In the genomic region with DNA sequence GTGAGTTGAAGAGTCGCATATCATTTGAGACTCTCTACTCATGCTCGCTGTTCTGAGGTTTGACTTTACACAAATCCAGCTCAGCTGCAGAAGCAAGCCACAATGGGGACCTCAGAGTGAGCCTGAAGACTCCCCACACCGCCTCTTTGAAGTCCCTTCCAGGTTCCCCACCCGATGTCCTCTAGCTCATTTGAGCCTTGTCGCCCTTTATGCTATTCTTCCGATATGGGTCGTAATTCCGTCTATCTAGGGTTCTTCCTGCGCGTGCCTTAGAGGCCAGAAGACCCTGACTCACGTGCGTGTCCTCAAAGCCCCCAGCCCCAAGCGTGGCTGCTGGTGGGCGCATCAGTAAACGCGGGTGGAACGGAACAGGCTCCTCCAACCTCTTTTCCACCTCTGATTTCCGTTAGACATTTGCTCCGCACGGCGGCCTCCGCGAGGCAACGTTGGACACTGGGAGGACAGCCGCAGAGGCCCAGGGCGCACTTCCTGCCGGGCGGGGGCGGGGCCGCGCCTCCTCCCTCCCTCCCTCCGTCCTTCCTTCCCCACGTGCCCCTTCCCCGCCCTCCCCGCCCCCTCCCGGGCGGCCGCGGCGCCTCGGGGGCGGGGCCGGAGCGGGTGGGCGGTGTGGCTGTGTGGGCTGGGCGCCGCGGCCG, we compare ENCODE assay signal across 1 cellular context.
TF ChIP-seq lines count a peak whose summit lies in the region.

A gene with protein sequence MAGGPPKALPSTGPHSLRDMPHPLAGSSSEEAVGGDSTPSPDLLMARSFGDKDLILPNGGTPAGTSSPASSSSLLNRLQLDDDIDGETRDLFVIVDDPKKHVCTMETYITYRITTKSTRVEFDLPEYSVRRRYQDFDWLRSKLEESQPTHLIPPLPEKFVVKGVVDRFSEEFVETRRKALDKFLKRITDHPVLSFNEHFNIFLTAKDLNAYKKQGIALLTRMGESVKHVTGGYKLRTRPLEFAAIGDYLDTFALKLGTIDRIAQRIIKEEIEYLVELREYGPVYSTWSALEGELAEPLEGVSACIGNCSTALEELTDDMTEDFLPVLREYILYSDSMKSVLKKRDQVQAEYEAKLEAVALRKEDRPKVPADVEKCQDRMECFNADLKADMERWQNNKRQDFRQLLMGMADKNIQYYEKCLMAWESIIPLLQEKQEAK (plus strand): TSS at position 650 of the 656 bp plus-strand sequence. CDS start 242 bp downstream, outside the sequence.

TF ChIP-seq in HepG2, 621 proteins besides CTCF, POLR2A, EP300 and RAD21 (continued from another document and continues in another):
- TF ChIP-seq, protein P1, sequence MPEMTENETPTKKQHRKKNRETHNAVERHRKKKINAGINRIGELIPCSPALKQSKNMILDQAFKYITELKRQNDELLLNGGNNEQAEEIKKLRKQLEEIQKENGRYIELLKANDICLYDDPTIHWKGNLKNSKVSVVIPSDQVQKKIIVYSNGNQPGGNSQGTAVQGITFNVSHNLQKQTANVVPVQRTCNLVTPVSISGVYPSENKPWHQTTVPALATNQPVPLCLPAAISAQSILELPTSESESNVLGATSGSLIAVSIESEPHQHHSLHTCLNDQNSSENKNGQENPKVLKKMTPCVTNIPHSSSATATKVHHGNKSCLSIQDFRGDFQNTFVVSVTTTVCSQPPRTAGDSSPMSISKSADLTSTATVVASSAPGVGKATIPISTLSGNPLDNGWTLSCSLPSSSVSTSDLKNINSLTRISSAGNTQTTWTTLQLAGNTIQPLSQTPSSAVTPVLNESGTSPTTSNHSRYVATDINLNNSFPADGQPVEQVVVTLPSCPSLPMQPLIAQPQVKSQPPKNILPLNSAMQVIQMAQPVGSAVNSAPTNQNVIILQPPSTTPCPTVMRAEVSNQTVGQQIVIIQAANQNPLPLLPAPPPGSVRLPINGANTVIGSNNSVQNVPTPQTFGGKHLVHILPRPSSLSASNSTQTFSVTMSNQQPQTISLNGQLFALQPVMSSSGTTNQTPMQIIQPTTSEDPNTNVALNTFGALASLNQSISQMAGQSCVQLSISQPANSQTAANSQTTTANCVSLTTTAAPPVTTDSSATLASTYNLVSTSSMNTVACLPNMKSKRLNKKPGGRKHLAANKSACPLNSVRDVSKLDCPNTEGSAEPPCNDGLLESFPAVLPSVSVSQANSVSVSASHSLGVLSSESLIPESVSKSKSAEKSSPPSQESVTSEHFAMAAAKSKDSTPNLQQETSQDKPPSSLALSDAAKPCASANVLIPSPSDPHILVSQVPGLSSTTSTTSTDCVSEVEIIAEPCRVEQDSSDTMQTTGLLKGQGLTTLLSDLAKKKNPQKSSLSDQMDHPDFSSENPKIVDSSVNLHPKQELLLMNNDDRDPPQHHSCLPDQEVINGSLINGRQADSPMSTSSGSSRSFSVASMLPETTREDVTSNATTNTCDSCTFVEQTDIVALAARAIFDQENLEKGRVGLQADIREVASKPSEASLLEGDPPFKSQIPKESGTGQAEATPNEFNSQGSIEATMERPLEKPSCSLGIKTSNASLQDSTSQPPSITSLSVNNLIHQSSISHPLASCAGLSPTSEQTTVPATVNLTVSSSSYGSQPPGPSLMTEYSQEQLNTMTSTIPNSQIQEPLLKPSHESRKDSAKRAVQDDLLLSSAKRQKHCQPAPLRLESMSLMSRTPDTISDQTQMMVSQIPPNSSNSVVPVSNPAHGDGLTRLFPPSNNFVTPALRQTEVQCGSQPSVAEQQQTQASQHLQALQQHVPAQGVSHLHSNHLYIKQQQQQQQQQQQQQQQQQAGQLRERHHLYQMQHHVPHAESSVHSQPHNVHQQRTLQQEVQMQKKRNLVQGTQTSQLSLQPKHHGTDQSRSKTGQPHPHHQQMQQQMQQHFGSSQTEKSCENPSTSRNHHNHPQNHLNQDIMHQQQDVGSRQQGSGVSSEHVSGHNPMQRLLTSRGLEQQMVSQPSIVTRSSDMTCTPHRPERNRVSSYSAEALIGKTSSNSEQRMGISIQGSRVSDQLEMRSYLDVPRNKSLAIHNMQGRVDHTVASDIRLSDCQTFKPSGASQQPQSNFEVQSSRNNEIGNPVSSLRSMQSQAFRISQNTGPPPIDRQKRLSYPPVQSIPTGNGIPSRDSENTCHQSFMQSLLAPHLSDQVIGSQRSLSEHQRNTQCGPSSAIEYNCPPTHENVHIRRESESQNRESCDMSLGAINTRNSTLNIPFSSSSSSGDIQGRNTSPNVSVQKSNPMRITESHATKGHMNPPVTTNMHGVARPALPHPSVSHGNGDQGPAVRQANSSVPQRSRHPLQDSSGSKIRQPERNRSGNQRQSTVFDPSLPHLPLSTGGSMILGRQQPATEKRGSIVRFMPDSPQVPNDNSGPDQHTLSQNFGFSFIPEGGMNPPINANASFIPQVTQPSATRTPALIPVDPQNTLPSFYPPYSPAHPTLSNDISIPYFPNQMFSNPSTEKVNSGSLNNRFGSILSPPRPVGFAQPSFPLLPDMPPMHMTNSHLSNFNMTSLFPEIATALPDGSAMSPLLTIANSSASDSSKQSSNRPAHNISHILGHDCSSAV (CRISPR knock-in tag; IDR thresholded peaks at IDR 0.05; ENCODE audit: borderline replicate concordance) = no peak
- TF ChIP-seq PPARG (CRISPR knock-in tag; conservative IDR thresholded peaks at IDR 0.05) = peak; percentile 39; the same call in 1 of the 2 replicates
- TF ChIP-seq ZNF337 (CRISPR knock-in tag; IDR thresholded peaks at IDR 0.05; ENCODE audit: borderline replicate concordance, low read depth) = no peak
- peak; percentile 76 for TF ChIP-seq NRL (CRISPR knock-in tag; IDR thresholded peaks at IDR 0.05; ENCODE audit: borderline replicate concordance)
- TF ChIP-seq SP4 (CRISPR knock-in tag; IDR thresholded peaks at IDR 0.05) = peak; percentile 84
- TF ChIP-seq ZSCAN30 (CRISPR knock-in tag; IDR thresholded peaks at IDR 0.05) = no peak
- no peak for TF ChIP-seq ZNF670 (CRISPR knock-in tag; IDR thresholded peaks at IDR 0.05; ENCODE audit: borderline replicate concordance)
- no peak for TF ChIP-seq MTA3 (CRISPR knock-in tag; IDR thresholded peaks at IDR 0.05)
- peak; percentile 81 for TF ChIP-seq ZNF441 (CRISPR knock-in tag; IDR thresholded peaks at IDR 0.05; ENCODE audit: borderline replicate concordance)
- TF ChIP-seq, protein P2, sequence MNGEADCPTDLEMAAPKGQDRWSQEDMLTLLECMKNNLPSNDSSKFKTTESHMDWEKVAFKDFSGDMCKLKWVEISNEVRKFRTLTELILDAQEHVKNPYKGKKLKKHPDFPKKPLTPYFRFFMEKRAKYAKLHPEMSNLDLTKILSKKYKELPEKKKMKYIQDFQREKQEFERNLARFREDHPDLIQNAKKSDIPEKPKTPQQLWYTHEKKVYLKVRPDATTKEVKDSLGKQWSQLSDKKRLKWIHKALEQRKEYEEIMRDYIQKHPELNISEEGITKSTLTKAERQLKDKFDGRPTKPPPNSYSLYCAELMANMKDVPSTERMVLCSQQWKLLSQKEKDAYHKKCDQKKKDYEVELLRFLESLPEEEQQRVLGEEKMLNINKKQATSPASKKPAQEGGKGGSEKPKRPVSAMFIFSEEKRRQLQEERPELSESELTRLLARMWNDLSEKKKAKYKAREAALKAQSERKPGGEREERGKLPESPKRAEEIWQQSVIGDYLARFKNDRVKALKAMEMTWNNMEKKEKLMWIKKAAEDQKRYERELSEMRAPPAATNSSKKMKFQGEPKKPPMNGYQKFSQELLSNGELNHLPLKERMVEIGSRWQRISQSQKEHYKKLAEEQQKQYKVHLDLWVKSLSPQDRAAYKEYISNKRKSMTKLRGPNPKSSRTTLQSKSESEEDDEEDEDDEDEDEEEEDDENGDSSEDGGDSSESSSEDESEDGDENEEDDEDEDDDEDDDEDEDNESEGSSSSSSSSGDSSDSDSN (CRISPR knock-in tag; IDR thresholded peaks at IDR 0.05) = peak; percentile 58
- TF ChIP-seq BRD4 (CRISPR knock-in tag; IDR thresholded peaks at IDR 0.05) = peak; percentile 63; the same call in 1 of the 2 replicates
- TF ChIP-seq, protein P3, sequence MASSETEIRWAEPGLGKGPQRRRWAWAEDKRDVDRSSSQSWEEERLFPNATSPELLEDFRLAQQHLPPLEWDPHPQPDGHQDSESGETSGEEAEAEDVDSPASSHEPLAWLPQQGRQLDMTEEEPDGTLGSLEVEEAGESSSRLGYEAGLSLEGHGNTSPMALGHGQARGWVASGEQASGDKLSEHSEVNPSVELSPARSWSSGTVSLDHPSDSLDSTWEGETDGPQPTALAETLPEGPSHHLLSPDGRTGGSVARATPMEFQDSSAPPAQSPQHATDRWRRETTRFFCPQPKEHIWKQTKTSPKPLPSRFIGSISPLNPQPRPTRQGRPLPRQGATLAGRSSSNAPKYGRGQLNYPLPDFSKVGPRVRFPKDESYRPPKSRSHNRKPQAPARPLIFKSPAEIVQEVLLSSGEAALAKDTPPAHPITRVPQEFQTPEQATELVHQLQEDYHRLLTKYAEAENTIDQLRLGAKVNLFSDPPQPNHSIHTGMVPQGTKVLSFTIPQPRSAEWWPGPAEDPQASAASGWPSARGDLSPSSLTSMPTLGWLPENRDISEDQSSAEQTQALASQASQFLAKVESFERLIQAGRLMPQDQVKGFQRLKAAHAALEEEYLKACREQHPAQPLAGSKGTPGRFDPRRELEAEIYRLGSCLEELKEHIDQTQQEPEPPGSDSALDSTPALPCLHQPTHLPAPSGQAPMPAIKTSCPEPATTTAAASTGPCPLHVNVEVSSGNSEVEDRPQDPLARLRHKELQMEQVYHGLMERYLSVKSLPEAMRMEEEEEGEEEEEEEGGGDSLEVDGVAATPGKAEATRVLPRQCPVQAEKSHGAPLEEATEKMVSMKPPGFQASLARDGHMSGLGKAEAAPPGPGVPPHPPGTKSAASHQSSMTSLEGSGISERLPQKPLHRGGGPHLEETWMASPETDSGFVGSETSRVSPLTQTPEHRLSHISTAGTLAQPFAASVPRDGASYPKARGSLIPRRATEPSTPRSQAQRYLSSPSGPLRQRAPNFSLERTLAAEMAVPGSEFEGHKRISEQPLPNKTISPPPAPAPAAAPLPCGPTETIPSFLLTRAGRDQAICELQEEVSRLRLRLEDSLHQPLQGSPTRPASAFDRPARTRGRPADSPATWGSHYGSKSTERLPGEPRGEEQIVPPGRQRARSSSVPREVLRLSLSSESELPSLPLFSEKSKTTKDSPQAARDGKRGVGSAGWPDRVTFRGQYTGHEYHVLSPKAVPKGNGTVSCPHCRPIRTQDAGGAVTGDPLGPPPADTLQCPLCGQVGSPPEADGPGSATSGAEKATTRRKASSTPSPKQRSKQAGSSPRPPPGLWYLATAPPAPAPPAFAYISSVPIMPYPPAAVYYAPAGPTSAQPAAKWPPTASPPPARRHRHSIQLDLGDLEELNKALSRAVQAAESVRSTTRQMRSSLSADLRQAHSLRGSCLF (CRISPR knock-in tag; IDR thresholded peaks at IDR 0.05; ENCODE audit: borderline replicate concordance) = no peak
- TF ChIP-seq SMARCE1 (IDR thresholded peaks at IDR 0.05; ENCODE audit: borderline replicate concordance) = no peak
- TF ChIP-seq, protein P4, sequence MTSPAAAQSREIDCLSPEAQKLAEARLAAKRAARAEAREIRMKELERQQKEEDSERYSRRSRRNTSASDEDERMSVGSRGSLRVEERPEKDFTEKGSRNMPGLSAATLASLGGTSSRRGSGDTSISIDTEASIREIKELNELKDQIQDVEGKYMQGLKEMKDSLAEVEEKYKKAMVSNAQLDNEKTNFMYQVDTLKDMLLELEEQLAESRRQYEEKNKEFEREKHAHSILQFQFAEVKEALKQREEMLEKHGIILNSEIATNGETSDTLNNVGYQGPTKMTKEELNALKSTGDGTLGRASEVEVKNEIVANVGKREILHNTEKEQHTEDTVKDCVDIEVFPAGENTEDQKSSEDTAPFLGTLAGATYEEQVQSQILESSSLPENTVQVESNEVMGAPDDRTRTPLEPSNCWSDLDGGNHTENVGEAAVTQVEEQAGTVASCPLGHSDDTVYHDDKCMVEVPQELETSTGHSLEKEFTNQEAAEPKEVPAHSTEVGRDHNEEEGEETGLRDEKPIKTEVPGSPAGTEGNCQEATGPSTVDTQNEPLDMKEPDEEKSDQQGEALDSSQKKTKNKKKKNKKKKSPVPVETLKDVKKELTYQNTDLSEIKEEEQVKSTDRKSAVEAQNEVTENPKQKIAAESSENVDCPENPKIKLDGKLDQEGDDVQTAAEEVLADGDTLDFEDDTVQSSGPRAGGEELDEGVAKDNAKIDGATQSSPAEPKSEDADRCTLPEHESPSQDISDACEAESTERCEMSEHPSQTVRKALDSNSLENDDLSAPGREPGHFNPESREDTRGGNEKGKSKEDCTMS (CRISPR knock-in tag; conservative IDR thresholded peaks at IDR 0.05) = no peak; the same call in 1 of the 2 replicates
- TF ChIP-seq ARHGAP35 (CRISPR knock-in tag; IDR thresholded peaks at IDR 0.05; ENCODE audit: borderline replicate concordance) = no peak
- TF ChIP-seq, protein P5, sequence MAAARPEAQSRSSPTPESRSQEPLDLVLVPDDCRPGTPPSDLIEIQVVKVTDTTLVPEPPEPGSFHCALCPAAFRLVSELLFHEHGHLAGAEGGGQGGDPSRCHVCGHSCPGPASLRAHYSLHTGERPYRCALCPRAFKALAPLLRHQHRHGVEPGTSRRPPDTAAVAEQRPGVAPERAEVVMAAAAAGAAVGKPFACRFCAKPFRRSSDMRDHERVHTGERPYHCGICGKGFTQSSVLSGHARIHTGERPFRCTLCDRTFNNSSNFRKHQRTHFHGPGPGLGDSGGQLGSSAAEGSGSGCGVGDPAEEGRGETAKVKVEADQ (CRISPR knock-in tag; IDR thresholded peaks at IDR 0.05; ENCODE audit: borderline replicate concordance) = no peak; the same call in 1 of the 2 replicates
- TF ChIP-seq, protein P6, sequence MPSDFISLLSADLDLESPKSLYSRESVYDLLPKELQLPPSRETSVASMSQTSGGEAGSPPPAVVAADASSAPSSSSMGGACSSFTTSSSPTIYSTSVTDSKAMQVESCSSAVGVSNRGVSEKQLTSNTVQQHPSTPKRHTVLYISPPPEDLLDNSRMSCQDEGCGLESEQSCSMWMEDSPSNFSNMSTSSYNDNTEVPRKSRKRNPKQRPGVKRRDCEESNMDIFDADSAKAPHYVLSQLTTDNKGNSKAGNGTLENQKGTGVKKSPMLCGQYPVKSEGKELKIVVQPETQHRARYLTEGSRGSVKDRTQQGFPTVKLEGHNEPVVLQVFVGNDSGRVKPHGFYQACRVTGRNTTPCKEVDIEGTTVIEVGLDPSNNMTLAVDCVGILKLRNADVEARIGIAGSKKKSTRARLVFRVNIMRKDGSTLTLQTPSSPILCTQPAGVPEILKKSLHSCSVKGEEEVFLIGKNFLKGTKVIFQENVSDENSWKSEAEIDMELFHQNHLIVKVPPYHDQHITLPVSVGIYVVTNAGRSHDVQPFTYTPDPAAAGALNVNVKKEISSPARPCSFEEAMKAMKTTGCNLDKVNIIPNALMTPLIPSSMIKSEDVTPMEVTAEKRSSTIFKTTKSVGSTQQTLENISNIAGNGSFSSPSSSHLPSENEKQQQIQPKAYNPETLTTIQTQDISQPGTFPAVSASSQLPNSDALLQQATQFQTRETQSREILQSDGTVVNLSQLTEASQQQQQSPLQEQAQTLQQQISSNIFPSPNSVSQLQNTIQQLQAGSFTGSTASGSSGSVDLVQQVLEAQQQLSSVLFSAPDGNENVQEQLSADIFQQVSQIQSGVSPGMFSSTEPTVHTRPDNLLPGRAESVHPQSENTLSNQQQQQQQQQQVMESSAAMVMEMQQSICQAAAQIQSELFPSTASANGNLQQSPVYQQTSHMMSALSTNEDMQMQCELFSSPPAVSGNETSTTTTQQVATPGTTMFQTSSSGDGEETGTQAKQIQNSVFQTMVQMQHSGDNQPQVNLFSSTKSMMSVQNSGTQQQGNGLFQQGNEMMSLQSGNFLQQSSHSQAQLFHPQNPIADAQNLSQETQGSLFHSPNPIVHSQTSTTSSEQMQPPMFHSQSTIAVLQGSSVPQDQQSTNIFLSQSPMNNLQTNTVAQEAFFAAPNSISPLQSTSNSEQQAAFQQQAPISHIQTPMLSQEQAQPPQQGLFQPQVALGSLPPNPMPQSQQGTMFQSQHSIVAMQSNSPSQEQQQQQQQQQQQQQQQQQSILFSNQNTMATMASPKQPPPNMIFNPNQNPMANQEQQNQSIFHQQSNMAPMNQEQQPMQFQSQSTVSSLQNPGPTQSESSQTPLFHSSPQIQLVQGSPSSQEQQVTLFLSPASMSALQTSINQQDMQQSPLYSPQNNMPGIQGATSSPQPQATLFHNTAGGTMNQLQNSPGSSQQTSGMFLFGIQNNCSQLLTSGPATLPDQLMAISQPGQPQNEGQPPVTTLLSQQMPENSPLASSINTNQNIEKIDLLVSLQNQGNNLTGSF (CRISPR knock-in tag; IDR thresholded peaks at IDR 0.05) = no peak
- TF ChIP-seq KLF12 (CRISPR knock-in tag; IDR thresholded peaks at IDR 0.05; ENCODE audit: borderline replicate concordance) = 0 out of 2 replicates have a peak, but pooled peaks have one; percentile 30
